9 cellular contexts compared by ENCODE assay signal in the genomic region with DNA sequence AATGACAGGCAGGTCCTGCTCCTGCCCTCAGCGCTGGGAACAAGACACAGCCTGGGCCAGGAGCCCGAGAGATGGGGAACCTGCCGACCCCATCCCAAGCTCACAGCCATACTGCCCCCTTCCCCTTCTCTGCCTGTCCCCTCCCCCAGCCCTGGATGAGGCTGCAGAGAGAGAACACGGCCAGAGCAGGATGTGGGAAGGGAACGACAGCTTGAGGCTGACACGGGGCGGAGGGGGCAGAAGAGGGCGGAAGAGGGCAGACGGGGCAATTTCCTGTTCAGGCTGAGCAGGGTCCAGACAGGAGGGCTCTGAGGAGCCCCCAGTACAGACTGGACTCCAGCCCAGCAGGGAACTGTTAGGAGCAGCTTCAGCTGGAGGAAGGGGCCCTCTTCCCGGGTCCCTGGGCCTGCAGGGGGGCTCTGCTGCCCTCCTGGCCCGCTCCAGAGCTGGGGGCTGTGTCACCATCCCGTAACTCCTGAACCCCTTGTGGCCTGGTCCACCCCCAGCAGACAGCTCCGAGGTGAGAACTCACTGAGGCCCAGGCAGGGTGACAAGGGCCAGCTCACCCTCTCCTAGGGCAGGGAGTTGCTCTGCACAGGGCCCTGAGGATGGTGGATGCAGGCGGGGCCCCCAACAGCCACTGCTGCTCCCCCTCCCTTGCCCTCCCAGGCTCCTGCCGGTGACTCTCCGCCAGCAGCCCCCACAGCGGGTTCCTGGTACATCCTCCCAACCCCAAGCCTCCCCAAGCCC. TPM values are rescaled to one million over a fixed set of nuclear protein-coding genes. Genes with fewer than 3 reads are reported as not detected.
DNase-seq lines count a peak whose midpoint lies in the region; ATAC-seq and TF ChIP-seq lines count a peak whose summit lies in the region.
"Had no signal": no experiment of that assay in that cellular context is flagged by ENCODE, and none has a peak within 500 bp of the region (broad histone marks: within the 10 kb centered on the region; RNA-seq: fewer than 3 reads in every experiment).

No MANE protein-coding gene starts in this region.

- TF ChIP-seq CTCF in Loucy (conservative IDR thresholded peaks at IDR 0.05; ENCODE audit: low read length) (no peak), Caco-2 (IDR thresholded peaks at IDR 0.05; ENCODE audit: insufficient read depth in 1 of 2, low read depth in 1 of 2, low read length in 1 of 2, severe bottlenecking in 1 of 2, unreplicated experiment in 1 of 2) (no peak)

- peaks cover 9% of the 10 kb centered on the region for H4K20me1 ChIP-seq in Loucy (ENCODE audit: insufficient read depth, low read length, poor library complexity, severe bottlenecking)

- H3K9ac ChIP-seq in Loucy (ENCODE audit: low read depth, low read length, poor library complexity, severe bottlenecking) = peak overlapping the region; percentile 99
- H3K9ac ChIP-seq: parathyroid adenoma had no signal

- peaks cover 94% of the 10 kb centered on the region for H3K79me2 ChIP-seq in Loucy (ENCODE audit: insufficient read depth, low read length)
- H3K79me2 ChIP-seq: parathyroid adenoma had no signal

- no peaks in the 10 kb centered on the region; the same call in 1 of the 2 replicates for H3K36me3 ChIP-seq in Loucy (ENCODE audit: insufficient read depth, low read length)
- H3K36me3 ChIP-seq in Caco-2 (ENCODE audit: control insufficient read depth, insufficient read depth, low read length) = peaks cover 1% of the 10 kb centered on the region

- no peaks in the 10 kb centered on the region for H3K9me3 Mint-ChIP-seq in Caco-2 (ENCODE audit: unreplicated experiment)

- intact Hi-C loops in Right ventricle myocardium superior (cut with DNase I) = no loop called here
- intact Hi-C loops in Caco-2 (cut with micrococcal nuclease; ENCODE audit: unreplicated experiment) = no loop called here

- H3K27me3 ChIP-seq in Loucy (ENCODE audit: insufficient read depth, low read length, poor library complexity, severe bottlenecking) (no peaks in the 10 kb centered on the region), Caco-2 (replicated peaks; ENCODE audit: control insufficient read depth, insufficient read depth, low read length) (no peaks in the 10 kb centered on the region)

- no peak overlapping the region for H3K4me3 Mint-ChIP-seq in Caco-2 (ENCODE audit: unreplicated experiment)

- H3K4me1 ChIP-seq in Loucy (ENCODE audit: insufficient read depth, low read length, poor library complexity, severe bottlenecking) = peaks cover 94% of the 10 kb centered on the region
- peaks cover 7% of the 10 kb centered on the region for H3K4me1 ChIP-seq in Caco-2
- H3K4me1 ChIP-seq: parathyroid adenoma had no signal

- peaks cover 7% of the 10 kb centered on the region for H3K4me1 Mint-ChIP-seq in Caco-2 (ENCODE audit: low read depth, unreplicated experiment)

- H3K27me3 Mint-ChIP-seq in Caco-2 (ENCODE audit: insufficient read depth, unreplicated experiment) = no peaks in the 10 kb centered on the region

- H3K9me3 ChIP-seq in Loucy (ENCODE audit: insufficient read depth, low read depth, low read length) = no peaks in the 10 kb centered on the region
- H3K9me3 ChIP-seq in Caco-2 = no peaks in the 10 kb centered on the region

- H3K27ac Mint-ChIP-seq in Caco-2 (ENCODE audit: unreplicated experiment) = no peak overlapping the region

- no TSS peak for BruUV-seq in Caco-2 (replicated peaks; lab: Mats Ljungman, UMichigan)

- H3K4me3 ChIP-seq in Loucy (ENCODE audit: low read length, poor library complexity, severe bottlenecking) (peak overlapping the region; percentile 95), Caco-2 (ENCODE audit: low read depth, low read length) (no peak overlapping the region)

- H3K9me2 ChIP-seq in Loucy (replicated peaks; ENCODE audit: low read depth, low read length) = no peaks in the 10 kb centered on the region

- no peak for ATAC-seq in Right ventricle myocardium superior (ENCODE audit: poor library complexity)

- H3K36me3 Mint-ChIP-seq in Caco-2 (ENCODE audit: insufficient read depth, unreplicated experiment) = peaks cover 39% of the 10 kb centered on the region

- CTCF ChIA-PET in Caco-2 (lab: Charles Lee) = interaction anchor here (1.0 kb wide), 1 partner anchor 8 kb away, joined by 3 read pairs; no protein-coding TSS in a partner anchor

- H3F3A ChIP-seq in Loucy (ENCODE audit: low read depth) = peaks cover 7% of the 10 kb centered on the region; the same call in 1 of the 2 replicates

- H3K4me2 ChIP-seq in Loucy (ENCODE audit: low read depth, low read length, poor library complexity, severe bottlenecking) = peak overlapping the region; percentile 100

- no peak overlapping the region for H2AFZ ChIP-seq in Loucy (ENCODE audit: low read length)
- H2AFZ ChIP-seq: parathyroid adenoma had no signal

- DNase-seq in activated CD8-positive, alpha-beta memory T cell treated with anti-CD3 and anti-CD28 coated beads for 4 hours (ENCODE audit: low read depth in 2 of 2) = peak; percentile 24 to 28
- DNase-seq in Right ventricle myocardium superior (peak; percentile 69), NCI-H345 treated with DMSO at 0.1 percent for 48 hours (lab: John Stamatoyannopoulos, UW; ENCODE audit: unreplicated experiment) (no peak), Caco-2 (no peak), DMS153 (lab: John Stamatoyannopoulos, UW) (no peak), NCI-H2196 (lab: John Stamatoyannopoulos, UW; ENCODE audit: unreplicated experiment) (no peak)
- DNase-seq in stimulated activated CD8-positive, alpha-beta memory T cell treated with anti-CD3 and anti-CD28 coated beads, Interleukin-7, amount 100 ng/mL, for 4 hours (ENCODE audit: low read depth in 2 of 2) = peak; percentile 41 to 50

- POLR2A ChIA-PET in Caco-2 (lab: Charles Lee) = no interaction called here

RNA-seq across cellular contexts. Expression of a gene that starts 5.7 kb away (rescaled TPM):
- total RNA-seq in Right ventricle myocardium superior (986 TPM), Caco-2 (2022) (328 and 335 TPM in 2 replicates)

RNA-seq across cellular contexts. Expression of a gene that starts 7.6 kb away (rescaled TPM):
- total RNA-seq in Right ventricle myocardium superior (1.1 TPM), Caco-2 (2022) (1.3 and 2.7 TPM in 2 replicates)

Comparison
In these comparisons a context has a peak if more than half of its experiments do, and no peak if none do; other contexts are left out.
1. DNase-seq: peak in activated CD8-positive, alpha-beta memory T cell treated with anti-CD3 and anti-CD28 coated beads for 4 hours (2 of 2), Right ventricle myocardium superior (single experiment) and stimulated activated CD8-positive, alpha-beta memory T cell treated with anti-CD3 and anti-CD28 coated beads, Interleukin-7, amount 100 ng/mL, for 4 hours (2 of 2); none in NCI-H345 treated with DMSO at 0.1 percent for 48 hours (single experiment), Caco-2 (0 of 2), DMS153 (single experiment) and NCI-H2196 (single experiment).